9 cellular contexts compared by ENCODE assay signal in genomic region chr13:110944121-110944967, GRCh38. TPM values are rescaled to one million over a fixed set of nuclear protein-coding genes. Genes with fewer than 3 reads are reported as not detected.
DNase-seq lines count a peak whose midpoint lies in the region; ATAC-seq, FAIRE-seq and TF ChIP-seq lines count a peak whose summit lies in the region.
"Had no signal": no experiment of that assay in that cellular context is flagged by ENCODE, and none has a peak within 500 bp of the region (broad histone marks: within the 10 kb centered on the region; RNA-seq: fewer than 3 reads in every experiment).

No MANE protein-coding gene starts in this region.

- H3F3A ChIP-seq in Loucy (ENCODE audit: low read depth), result no peaks in the 10 kb centered on the region
- H3F3A ChIP-seq in smooth muscle cell (ENCODE audit: low read depth), result no peaks in the 10 kb centered on the region

- H3K9ac ChIP-seq in Loucy (ENCODE audit: low read depth, low read length, poor library complexity, severe bottlenecking), result no peak overlapping the region
- H3K9ac ChIP-seq in smooth muscle cell (ENCODE audit: low read depth), result no peak overlapping the region

- FAIRE-seq in G401.6 (lab: Jason Lieb, UNC), result peak; percentile 97

- peak; percentile 61 for ATAC-seq in GM21515 (IDR thresholded peaks at IDR 0.05; ENCODE audit: unreplicated experiment)
- peak; percentile 94 for ATAC-seq in WTC11

- WGBS in smooth muscle cell (ENCODE audit: low lambda C conversion rate), result 63% methylated on average over 8 of the region's 8 CpGs

- H3K27me3 ChIP-seq in Loucy (ENCODE audit: insufficient read depth, low read length, poor library complexity, severe bottlenecking), result no peaks in the 10 kb centered on the region
- no peaks in the 10 kb centered on the region for H3K27me3 ChIP-seq in smooth muscle cell (ENCODE audit: low read depth)

- H3K79me2 ChIP-seq in Loucy (ENCODE audit: insufficient read depth, low read length) (no peaks in the 10 kb centered on the region), smooth muscle cell (ENCODE audit: low read depth) (no peaks in the 10 kb centered on the region)

- H3K27ac ChIP-seq in smooth muscle cell (ENCODE audit: low read depth) (no peak overlapping the region), substantia nigra (ENCODE audit: low read depth, low read length, poor library complexity, severe bottlenecking) (no peak overlapping the region)

- no peaks in the 10 kb centered on the region for H3K36me3 ChIP-seq in Loucy (ENCODE audit: insufficient read depth, low read length)
- H3K36me3 ChIP-seq in smooth muscle cell (ENCODE audit: low read depth), result no peaks in the 10 kb centered on the region

- H4K20me1 ChIP-seq in Loucy (ENCODE audit: insufficient read depth, low read length, poor library complexity, severe bottlenecking) (no peaks in the 10 kb centered on the region), smooth muscle cell (ENCODE audit: low read depth) (no peaks in the 10 kb centered on the region)

- H3K36me3 Mint-ChIP-seq in WTC11, result no peaks in the 10 kb centered on the region
- H3K36me3 Mint-ChIP-seq: activated naive CD8-positive, alpha-beta T cell treated with anti-CD3 and anti-CD28 coated beads, Interleukin-2, amount 10 ng/mL, durations not matched to agents 7 days and 5 days had no signal

- H3K9me3 ChIP-seq in Loucy (ENCODE audit: insufficient read depth, low read depth, low read length) (no peaks in the 10 kb centered on the region), smooth muscle cell (replicated peaks; ENCODE audit: low read depth) (no peaks in the 10 kb centered on the region)

- H3K4me1 Mint-ChIP-seq in WTC11, result peaks cover 4% of the 10 kb centered on the region

- POLR2A ChIA-PET in WTC11 (lab: Charles Lee), result no interaction called here

- H3K27ac Mint-ChIP-seq in WTC11, result no peak overlapping the region
- H3K27ac Mint-ChIP-seq: activated naive CD8-positive, alpha-beta T cell treated with anti-CD3 and anti-CD28 coated beads, Interleukin-2, amount 10 ng/mL, durations not matched to agents 7 days and 5 days had no signal

- no peaks in the 10 kb centered on the region for H3K4me1 ChIP-seq in Loucy (ENCODE audit: insufficient read depth, low read length, poor library complexity, severe bottlenecking)
- H3K4me1 ChIP-seq in smooth muscle cell (ENCODE audit: low read depth), result no peaks in the 10 kb centered on the region

- H3K9me2 ChIP-seq in Loucy (replicated peaks; ENCODE audit: low read depth, low read length), result no peaks in the 10 kb centered on the region

- H3K9me3 Mint-ChIP-seq in WTC11, result no peaks in the 10 kb centered on the region
- H3K9me3 Mint-ChIP-seq: activated naive CD8-positive, alpha-beta T cell treated with anti-CD3 and anti-CD28 coated beads, Interleukin-2, amount 10 ng/mL, durations not matched to agents 7 days and 5 days had no signal

- no peak overlapping the region for H3K4me3 Mint-ChIP-seq in WTC11
- H3K4me3 Mint-ChIP-seq: activated naive CD8-positive, alpha-beta T cell treated with anti-CD3 and anti-CD28 coated beads, Interleukin-2, amount 10 ng/mL, durations not matched to agents 7 days and 5 days had no signal

- H3K4me2 ChIP-seq in Loucy (ENCODE audit: low read depth, low read length, poor library complexity, severe bottlenecking) (no peak overlapping the region), smooth muscle cell (no peak overlapping the region)

- CTCF ChIA-PET in WTC11 (lab: Charles Lee), result interaction anchor here (0.6 to 2.1 kb wide), 7 partner anchors 41 to 299 kb away, joined by 3 to 5 read pairs (median 3); no protein-coding TSS in a partner anchor

- no peak overlapping the region for H2AFZ ChIP-seq in Loucy (ENCODE audit: low read length)
- H2AFZ ChIP-seq in smooth muscle cell (ENCODE audit: low read depth), result no peak overlapping the region

- peak; percentile 33 for DNase-seq in WTC11 (ENCODE audit: low spot score)
- DNase-seq in foreskin melanocyte, result peak; percentile 66
- DNase-seq in smooth muscle cell (lab: John Stamatoyannopoulos, UW; ENCODE audit: unreplicated experiment), result no peak
- no peak for DNase-seq in substantia nigra (lab: John Stamatoyannopoulos, UW)
- DNase-seq in NCI-H128 (lab: John Stamatoyannopoulos, UW; ENCODE audit: unreplicated experiment), result no peak
- DNase-seq: activated naive CD8-positive, alpha-beta T cell treated with anti-CD3 and anti-CD28 coated beads, Interleukin-2, amount 10 ng/mL, durations not matched to agents 7 days and 5 days had no signal

- H3K4me3 ChIP-seq in Loucy (ENCODE audit: low read length, poor library complexity, severe bottlenecking) (no peak overlapping the region), smooth muscle cell (no peak overlapping the region)

- no peaks in the 10 kb centered on the region for H3K27me3 Mint-ChIP-seq in WTC11 (ENCODE audit: low read depth)
- H3K27me3 Mint-ChIP-seq: activated naive CD8-positive, alpha-beta T cell treated with anti-CD3 and anti-CD28 coated beads, Interleukin-2, amount 10 ng/mL, durations not matched to agents 7 days and 5 days had no signal

- TF ChIP-seq CTCF in Loucy (conservative IDR thresholded peaks at IDR 0.05; ENCODE audit: low read length) (peak; percentile 70), WTC11 (IDR thresholded peaks at IDR 0.05) (no peak), smooth muscle cell (IDR thresholded peaks at IDR 0.05; ENCODE audit: borderline replicate concordance, insufficient read depth, poor library complexity, severe bottlenecking) (peak; percentile 51)

TF ChIP-seq in WTC11, 78 proteins besides CTCF, POLR2A, EP300 and RAD21 (continues in another document):
- TF ChIP-seq USF2 (CRISPR knock-in tag; IDR thresholded peaks at IDR 0.05) (no peak), GTF2I (CRISPR knock-in tag; conservative IDR thresholded peaks at IDR 0.05) (no peak), ZNF671 (CRISPR knock-in tag; IDR thresholded peaks at IDR 0.05) (no peak), SMAD3 (CRISPR knock-in tag; IDR thresholded peaks at IDR 0.05; ENCODE audit: borderline replicate concordance) (no peak), ERG (CRISPR knock-in tag; IDR thresholded peaks at IDR 0.05) (no peak), GABPB1 (CRISPR knock-in tag; IDR thresholded peaks at IDR 0.05) (no peak), IRF1 (CRISPR knock-in tag; IDR thresholded peaks at IDR 0.05) (no peak), ZBTB43 (CRISPR knock-in tag; IDR thresholded peaks at IDR 0.05) (no peak)

RNA-seq across cellular contexts. Expression of gene ANKRD10, which starts 29.5 kb away (rescaled TPM):
- total RNA-seq in WTC11 (2021), result 176 to 219 TPM (median 191 TPM) in 3 replicates
- 61.8 and 77.4 TPM in 2 replicates for total RNA-seq in smooth muscle cell
- polyA plus RNA-seq in smooth muscle cell, result 31.0 and 42.8 TPM in 2 replicates

Comparison
In these comparisons a context has a peak if more than half of its experiments do, and no peak if none do; other contexts are left out.
1. DNase-seq: peak in WTC11 (single experiment) and foreskin melanocyte (single experiment); none in smooth muscle cell (single experiment), substantia nigra (0 of 49) and NCI-H128 (single experiment).